Comparison of ENCODE assay signal across 21 cellular contexts in the genomic region with DNA sequence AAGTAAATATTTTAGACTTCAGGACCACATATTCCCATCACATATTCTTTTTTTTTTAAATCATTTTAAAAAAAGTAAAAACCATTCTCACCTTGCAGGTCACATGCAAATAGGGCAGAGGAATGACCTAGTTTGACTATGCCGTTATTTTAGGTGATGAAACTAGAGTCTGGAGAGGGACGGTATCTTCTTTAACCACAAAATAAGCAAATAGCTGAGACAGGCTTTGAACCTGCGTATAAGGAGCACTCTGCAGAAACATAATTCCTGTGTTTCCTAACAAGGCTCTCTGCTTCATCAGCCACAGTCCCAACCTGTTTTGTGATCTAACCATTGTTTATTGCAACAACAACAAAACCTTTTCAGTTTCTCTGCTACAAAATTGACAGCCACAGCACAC.
A peak's percentile ranks its signal among the peaks of the same experiment; 100 is the strongest.
DNase-seq lines count a peak whose midpoint lies in the region; ATAC-seq lines count a peak whose summit lies in the region.
"Had no signal": no experiment of that assay in that cellular context is flagged by ENCODE, and none has a peak within 500 bp of the region (broad histone marks: within the 10 kb centered on the region; RNA-seq: fewer than 3 reads in every experiment).

No MANE protein-coding gene starts in this region.

- ATAC-seq in GM18519 (IDR thresholded peaks at IDR 0.05; ENCODE audit: low FRiP score, unreplicated experiment) (peak; percentile 71), GM21526 (IDR thresholded peaks at IDR 0.05; ENCODE audit: low FRiP score, unreplicated experiment) (peak; percentile 88), HG03439 (IDR thresholded peaks at IDR 0.05; ENCODE audit: unreplicated experiment) (peak; percentile 75), GM18909 (IDR thresholded peaks at IDR 0.05; ENCODE audit: poor library complexity, unreplicated experiment) (no peak), right cardiac atrium (no peak), HG03354 (IDR thresholded peaks at IDR 0.05; ENCODE audit: poor library complexity, severe bottlenecking, unreplicated experiment) (no peak)
- ATAC-seq: HepG2 had no signal

- intact Hi-C loops in right cardiac atrium (cut with DNase I) = no loop called here

- no peak overlapping the region for H3K27ac ChIP-seq in right cardiac atrium (ENCODE audit: low read length)
- H3K27ac ChIP-seq: SK-N-MC had no signal

- DNase-seq in germinal center (ENCODE audit: low spot score) (peak; percentile 22), right cardiac atrium (no peak), EL (no peak)
- DNase-seq: C1 segment of cervical spinal cord, DND-41, KBM-7, NCI-H1048, NCI-H1436, NCI-H2029, NCI-H2171 treated with DMSO at 0.1 percent for 48 hours, NCI-H446 treated with DMSO at 0.1 percent for 48 hours, NCI-H69, OCI-M1, Right ventricle myocardium superior had no signal

- no peaks in the 10 kb centered on the region for H3K9me3 ChIP-seq in right cardiac atrium (ENCODE audit: control insufficient read depth, low read length)

- WGBS in right cardiac atrium = 77% methylated on average over 3 of the region's 3 CpGs

- H3K4me3 ChIP-seq in right cardiac atrium (ENCODE audit: low read length) = no peak overlapping the region
- H3K4me3 ChIP-seq: SK-N-MC had no signal

- H3K4me1 ChIP-seq in right cardiac atrium (ENCODE audit: control insufficient read depth, insufficient read depth, low read length) = no peaks in the 10 kb centered on the region

- no peaks in the 10 kb centered on the region for H3K27me3 ChIP-seq in right cardiac atrium (ENCODE audit: control insufficient read depth, insufficient read depth)

Comparison
In these comparisons a context has a peak if more than half of its experiments do, and no peak if none do; other contexts are left out.
1. ATAC-seq: peak in GM18519 (single experiment), GM21526 (single experiment) and HG03439 (single experiment); none in GM18909 (single experiment), right cardiac atrium (0 of 2) and HG03354 (single experiment).